ENCODE assay signal across 19 cellular contexts in genomic region chr20:24617080-24617432, GRCh38.
DNase-seq lines count a peak whose midpoint lies in the region; ATAC-seq, FAIRE-seq and TF ChIP-seq lines count a peak whose summit lies in the region.
"Had no signal": no experiment of that assay in that cellular context is flagged by ENCODE, and none has a peak within 500 bp of the region (broad histone marks: within the 10 kb centered on the region; RNA-seq: fewer than 3 reads in every experiment).

No MANE protein-coding gene starts in this region.

- no peaks in the 10 kb centered on the region for H3K4me1 Mint-ChIP-seq in osteocyte (ENCODE audit: unreplicated experiment)
- H3K4me1 Mint-ChIP-seq in stimulated activated memory B cell treated with anti-CD40 and anti-IgM and Interleukin-4, amounts not matched to agents 10 μg/mL and 1 μg/mL and 100 μg/mL, for 72 hours, result peaks cover 15% of the 10 kb centered on the region
- H3K4me1 Mint-ChIP-seq: CD4-positive, alpha-beta memory T cell had no signal

- no peak overlapping the region for H2AK5ac ChIP-seq in H1 (ENCODE audit: low read depth, low read length)

- H3K79me1 ChIP-seq in H1 (ENCODE audit: low read depth, low read length), result no peaks in the 10 kb centered on the region

- H2BK5ac ChIP-seq in H1 (ENCODE audit: low read depth, low read length), result 0 out of 2 replicates have a peak overlapping the region, but pooled peaks have one; percentile 38

- no peak overlapping the region for H3K4me3 Mint-ChIP-seq in osteocyte (ENCODE audit: unreplicated experiment)
- H3K4me3 Mint-ChIP-seq in stimulated activated memory B cell treated with anti-CD40 and anti-IgM and Interleukin-4, amounts not matched to agents 10 μg/mL and 1 μg/mL and 100 μg/mL, for 72 hours, result no peak overlapping the region
- H3K4me3 Mint-ChIP-seq: CD14-positive monocyte, H9 had no signal

- H3K18ac ChIP-seq in H1 (ENCODE audit: extremely low read depth, low read length), result no peak overlapping the region

- DNase-seq in H1 (ENCODE audit: low read depth in 1 of 2, low spot score in 2 of 2) (no peak), osteocyte (ENCODE audit: extremely low spot score, unreplicated experiment) (peak; percentile 67), thyroid gland (no peak), SW 1271 (lab: John Stamatoyannopoulos, UW) (no peak)
- DNase-seq: ACHN; BE2C; Calu3; CD4-positive, alpha-beta memory T cell; GF-D8; GOT3; H9; IMR-90 had no signal

- no peaks in the 10 kb centered on the region for H3K9me3 ChIP-seq in BLaER1 treated with 17β-estradiol and CSF1 and Interleukin-3, amounts not matched to agents 10 nM and 100 nM (replicated peaks in 1 of 11)
- H3K9me3 ChIP-seq in H1 (ENCODE audit: insufficient read depth in 2 of 2, low read depth in 1 of 2, low read length in 1 of 2) (no peaks in the 10 kb centered on the region), thyroid gland (no peaks in the 10 kb centered on the region)
- H3K9me3 ChIP-seq: BE2C had no signal

- H3K9ac ChIP-seq in BLaER1 treated with 17β-estradiol and CSF1 and Interleukin-3, amounts not matched to agents 10 nM and 100 nM, result peak overlapping the region in 1 of 11 experiments; percentile 24; a peak in 1 of 22 replicates
- no peak overlapping the region for H3K9ac ChIP-seq in H1 (replicated peaks in 1 of 4; ENCODE audit: extremely low read depth in 1 of 4, low read depth in 3 of 4, low read length in 3 of 4)

- no peak for TF ChIP-seq RAD21 in H1 (IDR thresholded peaks at IDR 0.05 in 1 of 2, conservative IDR thresholded peaks at IDR 0.05 in 1 of 2; ENCODE audit: low read depth in 2 of 2, low read length in 2 of 2)

- peaks cover 13% of the 10 kb centered on the region for H3K27me3 Mint-ChIP-seq in osteocyte (ENCODE audit: unreplicated experiment)
- H3K27me3 Mint-ChIP-seq in stimulated activated memory B cell treated with anti-CD40 and anti-IgM and Interleukin-4, amounts not matched to agents 10 μg/mL and 1 μg/mL and 100 μg/mL, for 72 hours, result peaks cover 9% of the 10 kb centered on the region

- H3K36me3 ChIP-seq in BLaER1 treated with 17β-estradiol and CSF1 and Interleukin-3, amounts not matched to agents 10 nM and 100 nM, result no peaks in the 10 kb centered on the region
- H3K36me3 ChIP-seq in H1 (ENCODE audit: control insufficient read depth in 2 of 4, insufficient read depth in 4 of 4, low read length in 3 of 4), result no peaks in the 10 kb centered on the region
- H3K36me3 ChIP-seq in thyroid gland, result no peaks in the 10 kb centered on the region
- H3K36me3 ChIP-seq: BE2C had no signal

- ATAC-seq in stimulated activated memory B cell treated with anti-CD40 and anti-IgM and Interleukin-4, amounts not matched to agents 10 μg/mL and 1 μg/mL and 100 μg/mL, for 72 hours, result no peak
- no peak for ATAC-seq in HG03520 (IDR thresholded peaks at IDR 0.05; ENCODE audit: unreplicated experiment)
- ATAC-seq: K562 had no signal

- no peaks in the 10 kb centered on the region for H3K9me3 Mint-ChIP-seq in osteocyte (ENCODE audit: unreplicated experiment)
- no peaks in the 10 kb centered on the region for H3K9me3 Mint-ChIP-seq in stimulated activated memory B cell treated with anti-CD40 and anti-IgM and Interleukin-4, amounts not matched to agents 10 μg/mL and 1 μg/mL and 100 μg/mL, for 72 hours
- H3K9me3 Mint-ChIP-seq: CD4-positive, alpha-beta memory T cell; H9 had no signal

- 0 out of 22 replicates have a peak, but pooled peaks cover 0 to 11% (median 0%) of the 10 kb centered on the region in 11 experiments for H3K27me3 ChIP-seq in BLaER1 treated with 17β-estradiol and CSF1 and Interleukin-3, amounts not matched to agents 10 nM and 100 nM
- H3K27me3 ChIP-seq in H1 (replicated peaks in 1 of 4; ENCODE audit: control insufficient read depth in 3 of 4, extremely low read depth in 1 of 4, insufficient read depth in 3 of 4, low read length in 3 of 4) (no peaks in the 10 kb centered on the region), thyroid gland (no peaks in the 10 kb centered on the region)
- H3K27me3 ChIP-seq: BE2C had no signal

- TF ChIP-seq CTCF in H1 (IDR thresholded peaks at IDR 0.05; ENCODE audit: control extremely low read depth in 1 of 3, insufficient read depth in 1 of 3, low read depth in 1 of 3, low read length in 3 of 3), result no peak
- no peak for TF ChIP-seq CTCF in osteocyte (IDR thresholded peaks at IDR 0.05)
- TF ChIP-seq CTCF in thyroid gland (IDR thresholded peaks at IDR 0.05), result no peak

- no peak overlapping the region; the same call in 1 of the 2 replicates for H4K8ac ChIP-seq in H1 (ENCODE audit: extremely low read depth, insufficient read depth, low read length)

- peaks cover 12 to 84% (median 75%) of the 10 kb centered on the region in 10 experiments for H3K4me1 ChIP-seq in BLaER1 treated with 17β-estradiol and CSF1 and Interleukin-3, amounts not matched to agents 10 nM and 100 nM
- H3K4me1 ChIP-seq in H1 (replicated peaks in 1 of 4; ENCODE audit: control insufficient read depth in 3 of 4, insufficient read depth in 4 of 4, low read length in 3 of 4) (peaks cover 0 to 5% (median 1%) of the 10 kb centered on the region in 4 experiments; a peak in 3 of 7 replicates), thyroid gland (no peaks in the 10 kb centered on the region)

- no peaks in the 10 kb centered on the region for H3K36me3 Mint-ChIP-seq in osteocyte (ENCODE audit: unreplicated experiment)
- no peaks in the 10 kb centered on the region for H3K36me3 Mint-ChIP-seq in stimulated activated memory B cell treated with anti-CD40 and anti-IgM and Interleukin-4, amounts not matched to agents 10 μg/mL and 1 μg/mL and 100 μg/mL, for 72 hours
- H3K36me3 Mint-ChIP-seq: CD14-positive monocyte; CD4-positive, alpha-beta memory T cell had no signal

- no peak overlapping the region for H3K56ac ChIP-seq in H1 (replicated peaks; ENCODE audit: insufficient read length, low read depth, low read length)

- no peak overlapping the region; a peak in 2 of 22 replicates for H3K27ac ChIP-seq in BLaER1 treated with 17β-estradiol and CSF1 and Interleukin-3, amounts not matched to agents 10 nM and 100 nM
- no peak overlapping the region for H3K27ac ChIP-seq in H1 (ENCODE audit: low read depth, low read length)
- no peak overlapping the region for H3K27ac ChIP-seq in thyroid gland
- H3K27ac ChIP-seq: HL-60 had no signal

- POLR2A ChIA-PET in H1 (lab: Charles Lee; ENCODE audit: partially characterized antibody), result no interaction called here

- CTCF ChIA-PET in H1 (lab: Charles Lee; ENCODE audit: partially characterized antibody), result interaction anchor here (0.9 to 2.1 kb wide), 4 partner anchors 14 to 58 kb away, joined by 3 to 6 read pairs (median 4); no protein-coding TSS in a partner anchor

- peak overlapping the region in 9 of 11 experiments; percentile 32 to 77 (median 61); a peak in 17 of 22 replicates for H3K4me2 ChIP-seq in BLaER1 treated with 17β-estradiol and CSF1 and Interleukin-3, amounts not matched to agents 10 nM and 100 nM
- H3K4me2 ChIP-seq in H1 (ENCODE audit: insufficient read depth in 1 of 2, low read depth in 2 of 2, low read length in 2 of 2), result no peak overlapping the region

- H3K23me2 ChIP-seq in H1 (ENCODE audit: low read depth, low read length), result no peaks in the 10 kb centered on the region

- no peak overlapping the region for H2BK120ac ChIP-seq in H1 (replicated peaks; ENCODE audit: low read depth, low read length)

- no peak overlapping the region for H3K27ac Mint-ChIP-seq in osteocyte (ENCODE audit: unreplicated experiment)
- peak overlapping the region; percentile 67 for H3K27ac Mint-ChIP-seq in stimulated activated memory B cell treated with anti-CD40 and anti-IgM and Interleukin-4, amounts not matched to agents 10 μg/mL and 1 μg/mL and 100 μg/mL, for 72 hours
- H3K27ac Mint-ChIP-seq: CD4-positive, alpha-beta memory T cell; H9 had no signal

- no peaks in the 10 kb centered on the region for H4K20me1 ChIP-seq in BLaER1 treated with 17β-estradiol and CSF1 and Interleukin-3, amounts not matched to agents 10 nM and 100 nM
- no peaks in the 10 kb centered on the region for H4K20me1 ChIP-seq in H1 (replicated peaks in 1 of 2; ENCODE audit: control insufficient read depth in 1 of 2, insufficient read depth in 2 of 2, low read length in 2 of 2)

- H3K4me3 ChIP-seq in BLaER1 treated with 17β-estradiol and CSF1 and Interleukin-3, amounts not matched to agents 10 nM and 100 nM, result no peak overlapping the region
- H3K4me3 ChIP-seq in H1 (ENCODE audit: extremely low read depth in 1 of 4, insufficient read depth in 2 of 4, low read depth in 3 of 4, low read length in 4 of 4) (no peak overlapping the region), thyroid gland (replicated peaks in 1 of 3) (no peak overlapping the region)
- H3K4me3 ChIP-seq: K562 had no signal

- H3K14ac ChIP-seq in H1 (ENCODE audit: insufficient read length), result no peak overlapping the region

- H4K91ac ChIP-seq in H1 (replicated peaks; ENCODE audit: insufficient read length, low read length), result no peak overlapping the region

- H3K23ac ChIP-seq in H1 (ENCODE audit: insufficient read length), result no peak overlapping the region

- H2AFZ ChIP-seq in H1 (ENCODE audit: low read length), result no peak overlapping the region

- H4K5ac ChIP-seq in H1 (ENCODE audit: insufficient read length, low read depth, low read length), result no peak overlapping the region

- H2BK20ac ChIP-seq in H1 (ENCODE audit: low read length), result 0 out of 2 replicates have a peak overlapping the region, but pooled peaks have one; percentile 65

- WGBS in H1 (ENCODE audit: extremely low coverage in 1 of 2, insufficient coverage in 1 of 2, insufficient read length in 1 of 2, insufficient replicate concordance in 2 of 2, low coverage in 1 of 2, low lambda C conversion rate in 2 of 2, missing lambda C conversion rate in 1 of 2), 2 experiments, result 93% methylated on average over 10 of the region's 13 CpGs; no CpG with 5 or more reads in 1 of the 2 experiments
- 89 to 90% methylated on average over 13 of the region's 13 CpGs for WGBS in thyroid gland, 2 donors

- no peaks in the 10 kb centered on the region for H3K79me2 ChIP-seq in H1 (ENCODE audit: control insufficient read depth in 1 of 2, insufficient read depth in 2 of 2, low read length in 2 of 2)

- intact Hi-C loops in thyroid gland (cut with DNase I), result no loop called here

- TF ChIP-seq POLR2A in H1 (IDR thresholded peaks at IDR 0.05; ENCODE audit: control extremely low read depth in 1 of 2, low read depth in 2 of 2, low read length in 2 of 2), result no peak
- no peak for TF ChIP-seq POLR2A in thyroid gland (IDR thresholded peaks at IDR 0.05)

- no peak overlapping the region for H3K4ac ChIP-seq in H1 (replicated peaks; ENCODE audit: insufficient read length, low read depth, low read length)

- H2BK15ac ChIP-seq in H1 (ENCODE audit: low read length), result no peak overlapping the region

- FAIRE-seq in H1 (lab: Jason Lieb, UNC), result no peak
- FAIRE-seq: A204.1, K562 had no signal

- TF ChIP-seq EP300 in H1 (IDR thresholded peaks at IDR 0.05; ENCODE audit: borderline replicate concordance in 1 of 2, low read depth in 2 of 2, low read length in 2 of 2), result no peak

- H2BK12ac ChIP-seq in H1 (ENCODE audit: low read depth, low read length), result no peak overlapping the region

TF ChIP-seq in H1, 55 proteins besides CTCF, POLR2A, EP300 and RAD21 (continues in another document):
- TF ChIP-seq HDAC2 (IDR thresholded peaks at IDR 0.05; ENCODE audit: borderline replicate concordance in 1 of 2, low read depth in 2 of 2, low read length in 2 of 2) (no peak), CHD1 (IDR thresholded peaks at IDR 0.05; ENCODE audit: low read depth, low read length) (no peak), CHD2 (IDR thresholded peaks at IDR 0.05; ENCODE audit: low read length) (no peak), SP4 (IDR thresholded peaks at IDR 0.05; ENCODE audit: low read length) (no peak), JUN (IDR thresholded peaks at IDR 0.05; ENCODE audit: low read depth, low read length) (no peak)

Comparison
In these comparisons a context has a peak if more than half of its experiments do, and no peak if none do; other contexts are left out.
1. H3K4me2 ChIP-seq: peak in BLaER1 treated with 17β-estradiol and CSF1 and Interleukin-3, amounts not matched to agents 10 nM and 100 nM (9 of 11); none in H1 (0 of 2).